2 cellular contexts compared by ENCODE assay signal in genomic region chr14:94030571-94030970, GRCh38.
TF ChIP-seq lines count a peak whose summit lies in the region.

No MANE protein-coding gene starts in this region.

TF ChIP-seq in IMR-90, 13 proteins besides CTCF, POLR2A, EP300 and RAD21:
- peak; percentile 54; the same call in 1 of the 2 replicates for TF ChIP-seq CEBPB (IDR thresholded peaks at IDR 0.05; ENCODE audit: low read depth, low read length)
- no peak for TF ChIP-seq MAFK (IDR thresholded peaks at IDR 0.05; ENCODE audit: low read depth, low read length)

TF ChIP-seq in HepG2, 621 proteins besides CTCF, POLR2A, EP300 and RAD21:
- TF ChIP-seq ZSCAN29 (CRISPR knock-in tag; conservative IDR thresholded peaks at IDR 0.05) (no peak), CEBPB (IDR thresholded peaks at IDR 0.05; ENCODE audit: borderline replicate concordance, low read depth, low read length) (peak; percentile 57; the same call in 1 of the 2 replicates)
